ENCODE assay signal across 8 cellular contexts in genomic region chr3:71859128-71859519, GRCh38.
DNase-seq lines count a peak whose midpoint lies in the region; ATAC-seq, FAIRE-seq and TF ChIP-seq lines count a peak whose summit lies in the region.

No MANE protein-coding gene starts in this region.

- peaks cover 28% of the 10 kb centered on the region for H3K4me1 ChIP-seq in adipocyte (ENCODE audit: control insufficient read depth, insufficient read depth, low read length)
- no peaks in the 10 kb centered on the region for H3K4me1 ChIP-seq in kidney (ENCODE audit: control insufficient read depth in 1 of 2, insufficient read depth in 1 of 2, low read depth in 1 of 2, low read length in 2 of 2)

- peaks cover 5% of the 10 kb centered on the region for H3K4me1 Mint-ChIP-seq in activated CD4-positive, alpha-beta T cell treated with anti-CD3 and anti-CD28 coated beads, Interleukin-2, amount 10 ng/mL, durations not matched to agents 24 days and 14 days

- H3K4me3 ChIP-seq in NB4 (ENCODE audit: low read depth, low read length), result no peak overlapping the region
- no peak overlapping the region for H3K4me3 ChIP-seq in adipocyte (ENCODE audit: low read length)
- no peak overlapping the region for H3K4me3 ChIP-seq in kidney (ENCODE audit: low read length in 2 of 2)

- DNase-seq in activated CD4-positive, alpha-beta T cell treated with anti-CD3 and anti-CD28 coated beads, Interleukin-2, amount 10 ng/mL, durations not matched to agents 24 days and 14 days, result peak; percentile 69
- DNase-seq in activated CD4-positive, alpha-beta T cell treated with anti-CD3 and anti-CD28 coated beads, Interleukin-2, amount 50 U/mL, for 1 hour, result no peak
- peak; percentile 83 for DNase-seq in NB4 (ENCODE audit: low read depth)
- peak; percentile 10 for DNase-seq in adipocyte (ENCODE audit: low read depth)
- DNase-seq in kidney, result no peak
- DNase-seq in GM12891 (ENCODE audit: insufficient read length, low spot score), result no peak
- no peak for DNase-seq in activated effector memory CD4-positive, alpha-beta T cell treated with anti-CD3 and anti-CD28 coated beads, Interleukin-2, amount 50 U/mL, for 16 hours

- peaks cover 7% of the 10 kb centered on the region for H3K27me3 ChIP-seq in adipocyte (replicated peaks; ENCODE audit: control insufficient read depth, insufficient read depth, low read length)

- H3K9ac ChIP-seq in adipocyte (ENCODE audit: low read length), result no peak overlapping the region
- H3K9ac ChIP-seq in kidney (ENCODE audit: low read length in 2 of 2), result no peak overlapping the region

- H3K9me3 ChIP-seq in adipocyte (ENCODE audit: control insufficient read depth, low read length), result peaks cover 5% of the 10 kb centered on the region
- H3K9me3 ChIP-seq in kidney (ENCODE audit: control insufficient read depth in 1 of 2, low read length in 2 of 2), result no peaks in the 10 kb centered on the region

- H3K4me3 Mint-ChIP-seq in activated CD4-positive, alpha-beta T cell treated with anti-CD3 and anti-CD28 coated beads, Interleukin-2, amount 10 ng/mL, durations not matched to agents 24 days and 14 days, result no peak overlapping the region

- intact Hi-C loops in activated CD4-positive, alpha-beta T cell treated with anti-CD3 and anti-CD28 coated beads, Interleukin-2, amount 10 ng/mL, durations not matched to agents 24 days and 14 days (cut with micrococcal nuclease), result loop anchor here (1.0 kb wide), 2 partner anchors 129 to 148 kb away; no protein-coding TSS in a partner anchor
- intact Hi-C loops in kidney (cut with DNase I), result no loop called here

- H3K9me3 Mint-ChIP-seq in activated CD4-positive, alpha-beta T cell treated with anti-CD3 and anti-CD28 coated beads, Interleukin-2, amount 10 ng/mL, durations not matched to agents 24 days and 14 days, result no peaks in the 10 kb centered on the region

- H3K27me3 Mint-ChIP-seq in activated CD4-positive, alpha-beta T cell treated with anti-CD3 and anti-CD28 coated beads, Interleukin-2, amount 10 ng/mL, durations not matched to agents 24 days and 14 days, result peaks cover 27% of the 10 kb centered on the region

- TF ChIP-seq POLR2A in NB4 (IDR thresholded peaks at IDR 0.05; ENCODE audit: extremely low read depth, insufficient read length), result no peak
- TF ChIP-seq POLR2A in GM12891 (IDR thresholded peaks at IDR 0.05; ENCODE audit: low read depth, low read length), result no peak

- H3K27ac Mint-ChIP-seq in activated CD4-positive, alpha-beta T cell treated with anti-CD3 and anti-CD28 coated beads, Interleukin-2, amount 10 ng/mL, durations not matched to agents 24 days and 14 days, result no peak overlapping the region

- TF ChIP-seq CTCF in NB4 (IDR thresholded peaks at IDR 0.05; ENCODE audit: low read depth, low read length) (peak; percentile 61), kidney (IDR thresholded peaks at IDR 0.05; ENCODE audit: borderline replicate concordance, extremely low read depth, insufficient read depth) (peak; percentile 46)

- FAIRE-seq in kidney (lab: Jason Lieb, UNC) (peak; percentile 53), GM12891 (lab: Jason Lieb, UNC) (no peak)

- H3K36me3 Mint-ChIP-seq in activated CD4-positive, alpha-beta T cell treated with anti-CD3 and anti-CD28 coated beads, Interleukin-2, amount 10 ng/mL, durations not matched to agents 24 days and 14 days (ENCODE audit: low read depth), result no peaks in the 10 kb centered on the region

- H3K36me3 ChIP-seq in adipocyte (ENCODE audit: control insufficient read depth, insufficient read depth, low read length, severe bottlenecking), result no peaks in the 10 kb centered on the region
- no peaks in the 10 kb centered on the region for H3K36me3 ChIP-seq in kidney (ENCODE audit: control insufficient read depth in 1 of 2, insufficient read depth in 2 of 2, low read length in 2 of 2)

- ATAC-seq in GM19324 (IDR thresholded peaks at IDR 0.05; ENCODE audit: low FRiP score, unreplicated experiment), result no peak

- H3K27ac ChIP-seq in kidney (ENCODE audit: low read depth in 2 of 2, low read length in 2 of 2), result no peak overlapping the region

TF ChIP-seq in GM12891, 5 proteins besides CTCF, POLR2A, EP300 and RAD21:
- TF ChIP-seq PAX5 (IDR thresholded peaks at IDR 0.05; ENCODE audit: insufficient read depth, low read length, severe bottlenecking), result no peak
- no peak for TF ChIP-seq POLR2AphosphoS5 (IDR thresholded peaks at IDR 0.05; ENCODE audit: low read depth, low read length)
- TF ChIP-seq TAF1 (IDR thresholded peaks at IDR 0.05; ENCODE audit: low read depth, low read length), result no peak

Comparison
In these comparisons a context has a peak if more than half of its experiments do, and no peak if none do; other contexts are left out.
1. DNase-seq: peak in activated CD4-positive, alpha-beta T cell treated with anti-CD3 and anti-CD28 coated beads, Interleukin-2, amount 10 ng/mL, durations not matched to agents 24 days and 14 days (single experiment), NB4 (single experiment) and adipocyte (single experiment); none in activated CD4-positive, alpha-beta T cell treated with anti-CD3 and anti-CD28 coated beads, Interleukin-2, amount 50 U/mL, for 1 hour (single experiment), kidney (single experiment), GM12891 (single experiment) and activated effector memory CD4-positive, alpha-beta T cell treated with anti-CD3 and anti-CD28 coated beads, Interleukin-2, amount 50 U/mL, for 16 hours (single experiment).